Comparison of ENCODE assay signal across 1 cellular context in genomic region chr5:76608833-76609232, GRCh38.
TF ChIP-seq lines count a peak whose summit lies in the region.

No MANE protein-coding gene starts in this region.

TF ChIP-seq in K562, 482 proteins besides CTCF, POLR2A, EP300 and RAD21 (continues in another document):
- TF ChIP-seq CREB5 (CRISPR knock-in tag; IDR thresholded peaks at IDR 0.05), result no peak
- TF ChIP-seq ATF3 (IDR thresholded peaks at IDR 0.05), result peak; percentile 92
- no peak for TF ChIP-seq ATF3 (CRISPR knock-in tag; conservative IDR thresholded peaks at IDR 0.05)
- no peak for TF ChIP-seq HDAC1 (IDR thresholded peaks at IDR 0.05)
- no peak for TF ChIP-seq ZNF408 (CRISPR knock-in tag; IDR thresholded peaks at IDR 0.05; ENCODE audit: low read depth)
- TF ChIP-seq ZNF143 (CRISPR knock-in tag; IDR thresholded peaks at IDR 0.05), result peak; percentile 68
- TF ChIP-seq ADNP (tag; IDR thresholded peaks at IDR 0.05), result no peak
- no peak for TF ChIP-seq FOXK1 (CRISPR knock-in tag; IDR thresholded peaks at IDR 0.05; ENCODE audit: borderline replicate concordance)
- 0 out of 2 replicates have a peak, but pooled peaks have one; percentile 23 for TF ChIP-seq PKNOX1 (IDR thresholded peaks at IDR 0.05)
- TF ChIP-seq ZBTB40 (IDR thresholded peaks at IDR 0.05), result peak; percentile 55; the same call in 1 of the 2 replicates
- no peak for TF ChIP-seq ZBTB40 (CRISPR knock-in tag; IDR thresholded peaks at IDR 0.05)
- TF ChIP-seq GTF2B (IDR thresholded peaks at IDR 0.05; ENCODE audit: extremely low read depth, insufficient read length), result no peak
- TF ChIP-seq ZSCAN29 (IDR thresholded peaks at IDR 0.05), result no peak
- no peak for TF ChIP-seq RBM15 (IDR thresholded peaks at IDR 0.05; ENCODE audit: insufficient read depth, low read length)
- no peak for TF ChIP-seq CBFA2T2 (conservative IDR thresholded peaks at IDR 0.05)
- no peak for TF ChIP-seq E2F4 (CRISPR knock-in tag; IDR thresholded peaks at IDR 0.05; ENCODE audit: low read depth)
- TF ChIP-seq ETV5 (CRISPR knock-in tag; IDR thresholded peaks at IDR 0.05; ENCODE audit: low read depth), result no peak
- no peak for TF ChIP-seq POU5F1 (IDR thresholded peaks at IDR 0.05; ENCODE audit: borderline replicate concordance, low read depth, low read length, partially characterized antibody)
- peak; percentile 41; the same call in 1 of the 2 replicates for TF ChIP-seq BHLHE40 (IDR thresholded peaks at IDR 0.05; ENCODE audit: low read length)
- TF ChIP-seq SMARCA5 (IDR thresholded peaks at IDR 0.05), result no peak
- TF ChIP-seq NEUROD1 (IDR thresholded peaks at IDR 0.05; ENCODE audit: borderline replicate concordance, low read depth, low read length, partially characterized antibody), result no peak
- no peak for TF ChIP-seq ZEB2 (IDR thresholded peaks at IDR 0.05)
- no peak for TF ChIP-seq GTF2A2 (tag; IDR thresholded peaks at IDR 0.05)
- TF ChIP-seq CBX3 (IDR thresholded peaks at IDR 0.05; ENCODE audit: borderline replicate concordance in 1 of 2, low read length in 2 of 2), result no peak
- no peak for TF ChIP-seq HDAC2 (IDR thresholded peaks at IDR 0.05)
- peak; percentile 86 for TF ChIP-seq JUN (IDR thresholded peaks at IDR 0.05; ENCODE audit: borderline replicate concordance, low read depth, low read length)
- TF ChIP-seq JUN (CRISPR knock-in tag; IDR thresholded peaks at IDR 0.05; ENCODE audit: borderline replicate concordance), result 0 out of 2 replicates have a peak, but pooled peaks have one; percentile 37
- peak; percentile 75 for TF ChIP-seq TAF9B (IDR thresholded peaks at IDR 0.05; ENCODE audit: partially characterized antibody)
- TF ChIP-seq PHF21A (IDR thresholded peaks at IDR 0.05; ENCODE audit: borderline replicate concordance, low read depth), result no peak
- peak; percentile 21 for TF ChIP-seq DACH1 (IDR thresholded peaks at IDR 0.05; ENCODE audit: partially characterized antibody)
- no peak for TF ChIP-seq HEY1 (CRISPR knock-in tag; IDR thresholded peaks at IDR 0.05; ENCODE audit: borderline replicate concordance)
- no peak for TF ChIP-seq SNAPC5 (CRISPR knock-in tag; IDR thresholded peaks at IDR 0.05)
- peak; percentile 34; the same call in 1 of the 2 replicates for TF ChIP-seq DMBX1 (CRISPR knock-in tag; IDR thresholded peaks at IDR 0.05; ENCODE audit: borderline replicate concordance)
- TF ChIP-seq ZNF592 (IDR thresholded peaks at IDR 0.05), result 0 out of 2 replicates have a peak, but pooled peaks have one; percentile 38
- TF ChIP-seq RAD51 (IDR thresholded peaks at IDR 0.05; ENCODE audit: borderline replicate concordance, low read depth), result no peak
- no peak for TF ChIP-seq ZNF780A (CRISPR knock-in tag; IDR thresholded peaks at IDR 0.05)
- no peak for TF ChIP-seq AFF1 (IDR thresholded peaks at IDR 0.05; ENCODE audit: low read depth in 1 of 2, partially characterized antibody in 2 of 2)
